ENCODE assay signal across 20 cellular contexts in genomic region chr2:37466533-37467230, GRCh38.
DNase-seq lines count a peak whose midpoint lies in the region; TF ChIP-seq lines count a peak whose summit lies in the region.
"Had no signal": no experiment of that assay in that cellular context is flagged by ENCODE, and none has a peak within 500 bp of the region (broad histone marks: within the 10 kb centered on the region; RNA-seq: fewer than 3 reads in every experiment).

No MANE protein-coding gene starts in this region.

- TF ChIP-seq CTCF in astrocyte of the spinal cord (IDR thresholded peaks at IDR 0.05; ENCODE audit: low read depth, low read length) (no peak), neural progenitor cell (IDR thresholded peaks at IDR 0.05) (no peak)

- H3K9ac ChIP-seq in neural progenitor cell, result no peak overlapping the region

- DNase-seq in SK-MEL-5 (ENCODE audit: low read depth, low spot score) (peak; percentile 80), astrocyte of the spinal cord (ENCODE audit: low read depth, low spot score) (peak; percentile 36), fibroblast of peridontal ligament (ENCODE audit: extremely low read depth) (peak; percentile 69), neural progenitor cell (ENCODE audit: low spot score) (no peak), NCI-H128 (lab: John Stamatoyannopoulos, UW; ENCODE audit: unreplicated experiment) (no peak)
- no peak for DNase-seq in activated effector memory CD4-positive, alpha-beta T cell treated with anti-CD3 and anti-CD28 coated beads, Interleukin-2, amount 50 U/mL, for 16 hours
- no peak for DNase-seq in stimulated activated CD4-positive, alpha-beta T cell treated with anti-CD3 and anti-CD28 coated beads, Interleukin-12 subunit alpha, Interleukin-12 subunit beta, amount 100 ng/mL, for 4 hours
- DNase-seq: CD8-positive, alpha-beta memory T cell; GDM1; KG1; NCI-H1092; NCI-H1436 treated with DMSO at 0.1 percent for 48 hours; NCI-H1930; NCI-H69; PC-9; SHP77 treated with DMSO at 0.1 percent for 48 hours had no signal

- H3K4me2 ChIP-seq in neural progenitor cell, result no peak overlapping the region
- H3K4me2 ChIP-seq: A549, PC-9 had no signal

- no peaks in the 10 kb centered on the region for H3K27me3 ChIP-seq in neural progenitor cell

- no peaks in the 10 kb centered on the region for H3K9me3 Mint-ChIP-seq in neural progenitor cell
- H3K9me3 Mint-ChIP-seq: CD8-positive, alpha-beta memory T cell had no signal

- H3K9me3 ChIP-seq in neural progenitor cell (ENCODE audit: low read depth), result no peaks in the 10 kb centered on the region
- H3K9me3 ChIP-seq: A549 had no signal

- in situ Hi-C loops in SK-MEL-5 (cut with HindIII; ENCODE audit: low pct_unique_long_range_greater_than_20kb, low sequenced_read_pairs), result no loop called here
- in situ Hi-C loops in astrocyte of the spinal cord (cut with HindIII; ENCODE audit: low sequenced_read_pairs), result no loop called here

- peak overlapping the region; percentile 3 for H2AFZ ChIP-seq in neural progenitor cell (replicated peaks)
- H2AFZ ChIP-seq: PC-9 had no signal

- H3K79me2 ChIP-seq in neural progenitor cell (ENCODE audit: low read depth), result no peaks in the 10 kb centered on the region

- H3K36me3 ChIP-seq in neural progenitor cell, result no peaks in the 10 kb centered on the region

- no peaks in the 10 kb centered on the region for H3K4me1 ChIP-seq in neural progenitor cell
- H3K4me1 ChIP-seq: A549 had no signal

- no peaks in the 10 kb centered on the region for H4K20me1 ChIP-seq in neural progenitor cell (ENCODE audit: low read depth)

- no peaks in the 10 kb centered on the region for H3K4me1 Mint-ChIP-seq in neural progenitor cell

- no peak overlapping the region for H3K4me3 ChIP-seq in astrocyte of the spinal cord (ENCODE audit: low read depth, low read length)
- no peak overlapping the region for H3K4me3 ChIP-seq in neural progenitor cell
- H3K4me3 ChIP-seq: A549, PC-9 had no signal

- H3F3A ChIP-seq in neural progenitor cell (ENCODE audit: low read depth), result no peaks in the 10 kb centered on the region

- H3K4me3 Mint-ChIP-seq in neural progenitor cell, result no peak overlapping the region
- H3K4me3 Mint-ChIP-seq: CD8-positive, alpha-beta memory T cell had no signal

- no peaks in the 10 kb centered on the region for H3K27me3 Mint-ChIP-seq in neural progenitor cell (ENCODE audit: insufficient read depth, low read depth)

- no peak overlapping the region for H3K27ac ChIP-seq in neural progenitor cell
- H3K27ac ChIP-seq: A549, C4-2B, HL-60, PC-9, RWPE1 had no signal

- H3K36me3 Mint-ChIP-seq in neural progenitor cell, result no peaks in the 10 kb centered on the region

- H3K27ac Mint-ChIP-seq in neural progenitor cell, result no peak overlapping the region

Comparison
In these comparisons a context has a peak if more than half of its experiments do, and no peak if none do; other contexts are left out.
1. DNase-seq: peak in SK-MEL-5 (single experiment), astrocyte of the spinal cord (single experiment) and fibroblast of peridontal ligament (single experiment); none in neural progenitor cell (single experiment), activated effector memory CD4-positive, alpha-beta T cell treated with anti-CD3 and anti-CD28 coated beads, Interleukin-2, amount 50 U/mL, for 16 hours (single experiment), stimulated activated CD4-positive, alpha-beta T cell treated with anti-CD3 and anti-CD28 coated beads, Interleukin-12 subunit alpha, Interleukin-12 subunit beta, amount 100 ng/mL, for 4 hours (single experiment) and NCI-H128 (single experiment).